In the genomic region with DNA sequence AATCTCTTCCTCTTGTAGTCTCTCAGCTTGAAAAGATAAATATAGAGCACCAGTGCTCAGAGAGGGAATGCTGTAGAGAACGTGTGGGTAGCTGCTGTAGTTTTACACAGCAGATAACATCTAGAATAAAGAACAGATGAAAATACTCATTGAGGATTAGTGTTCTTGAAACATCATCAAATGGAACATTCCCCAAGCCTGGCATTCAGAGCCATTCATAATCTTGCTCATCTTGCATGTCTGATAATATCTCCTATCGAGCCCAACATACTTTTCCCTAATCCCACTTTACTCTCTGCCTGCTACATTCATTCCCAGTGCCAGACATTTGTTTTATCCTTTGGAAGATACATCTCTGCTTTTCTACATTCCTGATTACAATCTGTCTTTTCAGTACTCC, we compare ENCODE assay signal across 30 cellular contexts. TPM values are rescaled to one million over a fixed set of nuclear protein-coding genes. Genes with fewer than 3 reads are reported as not detected.
DNase-seq lines count a peak whose midpoint lies in the region; ATAC-seq, FAIRE-seq and TF ChIP-seq lines count a peak whose summit lies in the region.
"Had no signal": no experiment of that assay in that cellular context is flagged by ENCODE, and none has a peak within 500 bp of the region (broad histone marks: within the 10 kb centered on the region; RNA-seq: fewer than 3 reads in every experiment).

No MANE protein-coding gene starts in this region.

- H3K27me3 Mint-ChIP-seq in Calu3 (ENCODE audit: unreplicated experiment), result no peaks in the 10 kb centered on the region
- H3K27me3 Mint-ChIP-seq: activated B cell treated with CpG ODN at 0.5 μM for 24 hours; effector memory CD8-positive, alpha-beta T cell; memory B cell had no signal

- H3K4ac ChIP-seq in IMR-90 (ENCODE audit: low read depth, low read length), result no peak overlapping the region

- H2AFZ ChIP-seq in IMR-90 (replicated peaks; ENCODE audit: low read length, poor library complexity), result no peak overlapping the region
- H2AFZ ChIP-seq: hepatocyte had no signal

- peak overlapping the region; percentile 10 for H3K27ac Mint-ChIP-seq in Calu3 (ENCODE audit: unreplicated experiment)
- H3K27ac Mint-ChIP-seq: activated B cell treated with CpG ODN at 0.5 μM for 24 hours, H9, memory B cell had no signal

- H3K23ac ChIP-seq in IMR-90 (ENCODE audit: low read depth, low read length), result no peak overlapping the region

- no peak for TF ChIP-seq RAD21 in IMR-90 (IDR thresholded peaks at IDR 0.05; ENCODE audit: low read length)

- intact Hi-C loops in Calu3 (cut with micrococcal nuclease; ENCODE audit: unreplicated experiment) (no loop called here), IMR-90 (cut with micrococcal nuclease) (no loop called here), gastrocnemius medialis (cut with DNase I; ENCODE audit: low total_unique reads) (no loop called here), pancreas (cut with DNase I) (no loop called here)

- dilution Hi-C loops in IMR-90 (cut with HindIII; ENCODE audit: low sequenced_read_pairs, unreplicated experiment), result no loop called here

- no peak overlapping the region for H4K8ac ChIP-seq in IMR-90 (ENCODE audit: low read depth in 2 of 2, low read length in 2 of 2)

- H3K27ac ChIP-seq in IMR-90 (ENCODE audit: insufficient read depth, low read length) (no peak overlapping the region), gastrocnemius medialis (peak overlapping the region in 3 of 4 donors; percentile 3 to 83 (median 59)), pancreas (no peak overlapping the region)
- H3K27ac ChIP-seq: adrenal gland, breast epithelium, C4-2B, colonic mucosa, hepatocyte, skin epidermis, stomach, tibial nerve had no signal

- H3K36me3 ChIP-seq in IMR-90 (ENCODE audit: control insufficient read depth, insufficient read depth, low read length) (no peaks in the 10 kb centered on the region), gastrocnemius medialis (no peaks in the 10 kb centered on the region), pancreas (no peaks in the 10 kb centered on the region)
- H3K36me3 ChIP-seq: adrenal gland, breast epithelium, colonic mucosa, stomach, tibial nerve had no signal

- TF ChIP-seq POLR2A in IMR-90 (IDR thresholded peaks at IDR 0.05; ENCODE audit: low read depth, low read length) (no peak), gastrocnemius medialis (IDR thresholded peaks at IDR 0.05) (no peak)

- in situ Hi-C loops in IMR-90 (cut with MboI; ENCODE audit: low sequenced_read_pairs), result no loop called here
- in situ Hi-C loops in gastrocnemius medialis (cut with MboI; ENCODE audit: low sequenced_read_pairs in 4 of 4), result no loop called here

- no peak overlapping the region for H3K4me2 ChIP-seq in IMR-90 (ENCODE audit: low read depth, low read length)
- H3K4me2 ChIP-seq: hepatocyte had no signal

- peaks cover 9% of the 10 kb centered on the region for H3K4me1 ChIP-seq in IMR-90 (ENCODE audit: control insufficient read depth, insufficient read depth, low read length)
- H3K4me1 ChIP-seq in gastrocnemius medialis, result peaks cover 26 to 28% of the 10 kb centered on the region in 2 donors
- H3K4me1 ChIP-seq in pancreas, result no peaks in the 10 kb centered on the region
- H3K4me1 ChIP-seq: adrenal gland, breast epithelium, colonic mucosa had no signal

- ATAC-seq in IMR-90 (ENCODE audit: low read depth) (no peak), gastrocnemius medialis (no peak), pancreas (no peak), GM18861 (IDR thresholded peaks at IDR 0.05; ENCODE audit: unreplicated experiment) (no peak)
- ATAC-seq: effector memory CD8-positive, alpha-beta T cell; esophagus mucosa; GM12878 had no signal

- H3K27me3 ChIP-seq in IMR-90 (ENCODE audit: control insufficient read depth, insufficient read depth, low read length) (no peaks in the 10 kb centered on the region), gastrocnemius medialis (no peaks in the 10 kb centered on the region), pancreas (no peaks in the 10 kb centered on the region)
- H3K27me3 ChIP-seq: adrenal gland, breast epithelium, colonic mucosa, hepatocyte, stomach, tibial nerve had no signal

- H3K4me1 Mint-ChIP-seq in Calu3 (ENCODE audit: low read depth, unreplicated experiment), result peaks cover 40% of the 10 kb centered on the region
- H3K4me1 Mint-ChIP-seq: activated B cell treated with CpG ODN at 0.5 μM for 24 hours had no signal

- H4K20me1 ChIP-seq in IMR-90 (ENCODE audit: insufficient read depth, low read length), result no peaks in the 10 kb centered on the region

- H3K36me3 Mint-ChIP-seq in Calu3 (ENCODE audit: insufficient read depth, unreplicated experiment), result peaks cover 10% of the 10 kb centered on the region

- no peak overlapping the region for H3K14ac ChIP-seq in IMR-90 (replicated peaks; ENCODE audit: low read depth, low read length)

- FAIRE-seq in pancreas (lab: Jason Lieb, UNC), result no peak
- FAIRE-seq: frontal cortex, GM12878 had no signal

- no peak for DNase-seq in Calu3
- no peak for DNase-seq in IMR-90
- DNase-seq in dedifferentiated amniotic fluid mesenchymal stem cell (ENCODE audit: extremely low spot score), result peak; percentile 54
- no peak for DNase-seq in gastrocnemius medialis
- DNase-seq in pancreas, result no peak
- DNase-seq in NCI-H2227 treated with DMSO at 0.1 percent for 48 hours (lab: John Stamatoyannopoulos, UW), result no peak
- DNase-seq: activated B cell treated with CpG ODN at 0.5 μM for 24 hours; activated naive CD4-positive, alpha-beta T cell treated with Interleukin-2 at 50 U/mL for 16 hours; adrenal gland; colonic mucosa; DND-41; effector memory CD8-positive, alpha-beta T cell; H9; NCI-H1092 treated with DMSO at 0.1 percent for 48 hours; NCI-H187; NCI-H526; occipital lobe; Right ventricle myocardium superior; stomach; SW 1271 had no signal

- H2BK120ac ChIP-seq in IMR-90 (ENCODE audit: low read depth, low read length), result no peak overlapping the region

- no peak overlapping the region for H3K9ac ChIP-seq in IMR-90 (ENCODE audit: low read depth, low read length)

- POLR2A ChIA-PET in IMR-90 (lab: Charles Lee; ENCODE audit: unreplicated experiment), result no interaction called here

- TF ChIP-seq CTCF in Calu3 (IDR thresholded peaks at IDR 0.05; ENCODE audit: unreplicated experiment) (no peak), IMR-90 (conservative IDR thresholded peaks at IDR 0.05; ENCODE audit: low read depth, low read length) (no peak), gastrocnemius medialis (IDR thresholded peaks at IDR 0.05 in 4 of 5, conservative IDR thresholded peaks at IDR 0.05 in 1 of 5) (no peak), pancreas (IDR thresholded peaks at IDR 0.05) (no peak)

- H3K18ac ChIP-seq in IMR-90 (ENCODE audit: low read depth, low read length), result peak overlapping the region; percentile 25; the same call in 1 of the 2 replicates

- H2BK5ac ChIP-seq in IMR-90 (ENCODE audit: low read depth, low read length, poor library complexity, severe bottlenecking), result no peak overlapping the region

- WGBS in IMR-90 (ENCODE audit: extremely low coverage in 2 of 2, insufficient read length in 1 of 2), 2 experiments, result 83% methylated on average over 1 of the region's 2 CpGs; no CpG with 5 or more reads in 1 of the 2 experiments
- 81 to 87% methylated on average over 2 of the region's 2 CpGs for WGBS in pancreas, 2 donors

- no peak overlapping the region for H4K91ac ChIP-seq in IMR-90 (ENCODE audit: insufficient read depth, low read depth, low read length)

- no peak overlapping the region for H2BK20ac ChIP-seq in IMR-90 (ENCODE audit: low read depth, low read length)

- H2BK15ac ChIP-seq in IMR-90 (ENCODE audit: low read depth, low read length), result no peak overlapping the region

- no peaks in the 10 kb centered on the region for H3K9me3 Mint-ChIP-seq in Calu3 (ENCODE audit: low read depth, unreplicated experiment)
- H3K9me3 Mint-ChIP-seq: activated B cell treated with CpG ODN at 0.5 μM for 24 hours; effector memory CD8-positive, alpha-beta T cell; H9; memory B cell had no signal

- no peak overlapping the region for H3K56ac ChIP-seq in IMR-90 (ENCODE audit: extremely low read depth, insufficient read depth, low read length)

- CTCF ChIA-PET in Calu3 (lab: Charles Lee), result interaction anchor here (1.0 kb wide), 1 partner anchor 10 kb away, joined by 3 read pairs; no protein-coding TSS in a partner anchor
- CTCF ChIA-PET in IMR-90 (lab: Yijun Ruan, JAX), result interaction anchor here (1.0 kb wide), 1 partner anchor 98 kb away, joined by 4 read pairs; no protein-coding TSS in a partner anchor

- BruUV-seq in Calu3 (replicated peaks; lab: Mats Ljungman, UMichigan) (no TSS peak), IMR-90 (replicated peaks; lab: Mats Ljungman, UMichigan) (no TSS peak)

- H2AK9ac ChIP-seq in IMR-90 (replicated peaks; ENCODE audit: low read depth, low read length, poor library complexity), result no peak overlapping the region

- H2AK5ac ChIP-seq in IMR-90 (ENCODE audit: low read depth, low read length), result no peak overlapping the region

- H3K4me3 Mint-ChIP-seq in Calu3 (ENCODE audit: low read depth, unreplicated experiment), result no peak overlapping the region
- H3K4me3 Mint-ChIP-seq: activated B cell treated with CpG ODN at 0.5 μM for 24 hours; effector memory CD8-positive, alpha-beta T cell; H9; memory B cell had no signal

- H3K9me3 ChIP-seq in IMR-90 (ENCODE audit: control insufficient read depth, insufficient read depth, low read length), result no peaks in the 10 kb centered on the region
- H3K9me3 ChIP-seq in gastrocnemius medialis, result no peaks in the 10 kb centered on the region
- no peaks in the 10 kb centered on the region for H3K9me3 ChIP-seq in pancreas
- H3K9me3 ChIP-seq: breast epithelium, colonic mucosa, stomach, tibial nerve had no signal

- H4K5ac ChIP-seq in IMR-90 (ENCODE audit: low read depth, low read length), result no peak overlapping the region

- H3K79me1 ChIP-seq in IMR-90 (ENCODE audit: low read depth in 1 of 2, low read length in 2 of 2), result peaks cover 20 to 46% of the 10 kb centered on the region in 2 experiments

- H3K9me1 ChIP-seq in IMR-90 (ENCODE audit: insufficient read depth, low read length), result no peaks in the 10 kb centered on the region

- H3K4me3 ChIP-seq in IMR-90 (ENCODE audit: insufficient read depth, low read depth, low read length) (no peak overlapping the region), gastrocnemius medialis (no peak overlapping the region), pancreas (no peak overlapping the region)
- H3K4me3 ChIP-seq: adrenal gland, breast epithelium, colonic mucosa, GM12878, hepatocyte, skin epidermis, stomach, tibial nerve had no signal

TF ChIP-seq in IMR-90, 13 proteins besides CTCF, POLR2A, EP300 and RAD21 (continues in another document):
- TF ChIP-seq MXI1 (IDR thresholded peaks at IDR 0.05; ENCODE audit: borderline replicate concordance, low read depth, low read length), result no peak
- TF ChIP-seq CEBPB (IDR thresholded peaks at IDR 0.05; ENCODE audit: low read depth, low read length), result no peak

RNA-seq across cellular contexts. Expression of a gene that starts 35.2 kb away (rescaled TPM):
- 70.2 and 96.6 TPM in 2 replicates for total RNA-seq in Calu3 (2022)
- total RNA-seq in IMR-90 (2012; rRNA removed), result 36.2 and 39.7 TPM in 2 replicates
- polyA plus RNA-seq in IMR-90 (2012; rRNA removed), result 35.1 and 36.7 TPM in 2 replicates
- polyA plus RNA-seq in IMR-90 (2012; cell fraction: cytosol; rRNA removed), result 9.6 and 11.2 TPM in 2 replicates
- 12.1 and 61.4 TPM in 2 replicates for polyA plus RNA-seq in IMR-90 (2012; cell fraction: nucleus; rRNA removed; ENCODE audit: low replicate concordance)
- 10 to 100 TPM; 25.1 to 61.3 (median 49.0) TPM for total RNA-seq in gastrocnemius medialis
- 10 to 100 TPM in 3 of 6 donors, 1 to 10 TPM in 3; 6.3 to 15.5 (median 10.7) TPM for total RNA-seq in pancreas
- 1 to 10 TPM; 7.8 to 8.8 TPM for polyA plus RNA-seq in pancreas

Comparison
In these comparisons a context has a peak if more than half of its experiments do, and no peak if none do; other contexts are left out.
1. H3K27ac ChIP-seq: peak in gastrocnemius medialis (3 of 4); none in IMR-90 (single experiment) and pancreas (0 of 4).